Comparison of ENCODE assay signal across 13 cellular contexts in genomic region chr18:48814490-48815181, GRCh38.
DNase-seq lines count a peak whose midpoint lies in the region; ATAC-seq, FAIRE-seq and TF ChIP-seq lines count a peak whose summit lies in the region.
"Had no signal": no experiment of that assay in that cellular context is flagged by ENCODE, and none has a peak within 500 bp of the region (broad histone marks: within the 10 kb centered on the region; RNA-seq: fewer than 3 reads in every experiment).

No MANE protein-coding gene starts in this region.

- TF ChIP-seq CTCF in chondrocyte (IDR thresholded peaks at IDR 0.05) (no peak), ovary (IDR thresholded peaks at IDR 0.05) (no peak)

- peak overlapping the region; percentile 98 for H3K27ac ChIP-seq in CD8-positive, alpha-beta memory T cell (ENCODE audit: low read depth, low read length)
- H3K27ac ChIP-seq in ovary = no peak overlapping the region
- H3K27ac ChIP-seq: VCaP had no signal

- peak overlapping the region; percentile 18 to 78 (median 60) for H3K4me3 Mint-ChIP-seq in CD8-positive, alpha-beta memory T cell
- H3K4me3 Mint-ChIP-seq in T-cell = peak overlapping the region in 1 of 3 donors; percentile 32
- H3K4me3 Mint-ChIP-seq in chondrocyte (ENCODE audit: unreplicated experiment) = no peak overlapping the region

- peaks cover 0 to 3% (median 0%) of the 10 kb centered on the region in 3 donors for H3K36me3 Mint-ChIP-seq in CD8-positive, alpha-beta memory T cell
- H3K36me3 Mint-ChIP-seq in T-cell (no peaks in the 10 kb centered on the region), chondrocyte (ENCODE audit: low read depth) (peaks cover 36% of the 10 kb centered on the region)

- no peaks in the 10 kb centered on the region for H3K27me3 Mint-ChIP-seq in CD8-positive, alpha-beta memory T cell
- H3K27me3 Mint-ChIP-seq in T-cell = no peaks in the 10 kb centered on the region
- no peaks in the 10 kb centered on the region for H3K27me3 Mint-ChIP-seq in chondrocyte (ENCODE audit: low read depth)

- H3K9me3 ChIP-seq in CD8-positive, alpha-beta memory T cell (ENCODE audit: low read length) = no peaks in the 10 kb centered on the region
- no peaks in the 10 kb centered on the region for H3K9me3 ChIP-seq in ovary
- H3K9me3 ChIP-seq: HAP-1 had no signal

- peak in 3 of 4 experiments; percentile 25 to 43 (median 36) for ATAC-seq in T-cell (replicated peaks in 1 of 4)
- no peak for ATAC-seq in HG02623 (IDR thresholded peaks at IDR 0.05; ENCODE audit: unreplicated experiment)
- no peak for ATAC-seq in HG03045 (IDR thresholded peaks at IDR 0.05; ENCODE audit: unreplicated experiment)

- H3K4me1 Mint-ChIP-seq in CD8-positive, alpha-beta memory T cell = peaks cover 55 to 76% (median 60%) of the 10 kb centered on the region in 3 donors
- peaks cover 28 to 55% (median 34%) of the 10 kb centered on the region in 3 donors for H3K4me1 Mint-ChIP-seq in T-cell
- peaks cover 39% of the 10 kb centered on the region for H3K4me1 Mint-ChIP-seq in chondrocyte (ENCODE audit: low read depth)

- H3K4me1 ChIP-seq in CD8-positive, alpha-beta memory T cell (ENCODE audit: insufficient read depth, low read length) = peaks cover 34% of the 10 kb centered on the region
- peaks cover 2% of the 10 kb centered on the region for H3K4me1 ChIP-seq in ovary (ENCODE audit: insufficient read depth)
- H3K4me1 ChIP-seq: HAP-1 had no signal

- no peaks in the 10 kb centered on the region for H3K9me3 Mint-ChIP-seq in CD8-positive, alpha-beta memory T cell
- H3K9me3 Mint-ChIP-seq in T-cell (no peaks in the 10 kb centered on the region), chondrocyte (ENCODE audit: low read depth) (no peaks in the 10 kb centered on the region)

- no peak for TF ChIP-seq EP300 in ovary (IDR thresholded peaks at IDR 0.05)

- TF ChIP-seq POLR2A in ovary (IDR thresholded peaks at IDR 0.05) = no peak

- H3K4me3 ChIP-seq in CD8-positive, alpha-beta memory T cell (ENCODE audit: low read length) = no peak overlapping the region
- no peak overlapping the region for H3K4me3 ChIP-seq in ovary
- H3K4me3 ChIP-seq: HAP-1 had no signal

- peak overlapping the region; percentile 90 to 99 (median 97) for H3K27ac Mint-ChIP-seq in CD8-positive, alpha-beta memory T cell
- H3K27ac Mint-ChIP-seq in T-cell (peak overlapping the region; percentile 89 to 93), chondrocyte (ENCODE audit: unreplicated experiment) (peak overlapping the region; percentile 55)

- POLR2A ChIA-PET in CD8-positive, alpha-beta memory T cell (lab: Charles Lee) = interaction anchor here (0.6 to 2.3 kb wide), 5 partner anchors 18 to 651 kb away, joined by 3 to 10 read pairs (median 4); no protein-coding TSS in a partner anchor
- POLR2A ChIA-PET in T-cell (lab: Charles Lee) = interaction anchor here (0.7 to 2.4 kb wide), 8 partner anchors 18 to 137 kb away, joined by 3 to 16 read pairs (median 5); no protein-coding TSS in a partner anchor

- DNase-seq in CD8-positive, alpha-beta memory T cell = peak in 1 of 5 donors; percentile 69
- DNase-seq in T-cell = peak in 9 of 34 experiments; percentile 13 to 38 (median 22)
- peak; percentile 28 for DNase-seq in chondrocyte (ENCODE audit: low spot score)
- DNase-seq in ovary = peak in 3 of 5 donors; percentile 1 to 7 (median 3)
- no peak for DNase-seq in inferior parietal cortex (ENCODE audit: extremely low spot score)
- DNase-seq in GM19239 (ENCODE audit: insufficient read length, low spot score) = no peak
- DNase-seq: DMS153; NCI-H1417; stimulated activated CD4-positive, alpha-beta T cell treated with anti-CD3 and anti-CD28 coated beads, Interleukin-4, amount 100 ng/mL, for 1 hour had no signal

- no peak for FAIRE-seq in GM19239 (lab: Jason Lieb, UNC)

- no peaks in the 10 kb centered on the region for H3K36me3 ChIP-seq in CD8-positive, alpha-beta memory T cell (ENCODE audit: insufficient read depth, low read length)
- no peaks in the 10 kb centered on the region for H3K36me3 ChIP-seq in ovary
- H3K36me3 ChIP-seq: HAP-1 had no signal

- intact Hi-C loops in ovary (cut with DNase I) = no loop called here

- 93 to 95% (median 94%) methylated on average over 5 of the region's 5 CpGs for WGBS in ovary, 3 donors

- no peaks in the 10 kb centered on the region for H3K27me3 ChIP-seq in CD8-positive, alpha-beta memory T cell (ENCODE audit: insufficient read depth, low read length, poor library complexity, severe bottlenecking)
- no peaks in the 10 kb centered on the region for H3K27me3 ChIP-seq in ovary

- CTCF ChIA-PET in CD8-positive, alpha-beta memory T cell (lab: Charles Lee) = interaction anchor here (1.0 to 1.4 kb wide), 4 partner anchors 18 to 37 kb away, joined by 3 to 6 read pairs (median 4); no protein-coding TSS in a partner anchor
- CTCF ChIA-PET in T-cell (lab: Charles Lee) = interaction anchor here (0.5 to 2.1 kb wide), 8 partner anchors 18 to 1126 kb away, joined by 3 to 8 read pairs (median 3); no protein-coding TSS in a partner anchor

Comparison
In these comparisons a context has a peak if more than half of its experiments do, and no peak if none do; other contexts are left out.
1. DNase-seq: peak in chondrocyte (single experiment) and ovary (3 of 5); none in inferior parietal cortex (single experiment) and GM19239 (single experiment).
2. ATAC-seq: peak in T-cell (3 of 4); none in HG02623 (single experiment) and HG03045 (single experiment).
3. Peak in every context shown above with its lines, with median percentiles within 50 percentile points of each other: H3K27ac Mint-ChIP-seq.